In the genomic region with DNA sequence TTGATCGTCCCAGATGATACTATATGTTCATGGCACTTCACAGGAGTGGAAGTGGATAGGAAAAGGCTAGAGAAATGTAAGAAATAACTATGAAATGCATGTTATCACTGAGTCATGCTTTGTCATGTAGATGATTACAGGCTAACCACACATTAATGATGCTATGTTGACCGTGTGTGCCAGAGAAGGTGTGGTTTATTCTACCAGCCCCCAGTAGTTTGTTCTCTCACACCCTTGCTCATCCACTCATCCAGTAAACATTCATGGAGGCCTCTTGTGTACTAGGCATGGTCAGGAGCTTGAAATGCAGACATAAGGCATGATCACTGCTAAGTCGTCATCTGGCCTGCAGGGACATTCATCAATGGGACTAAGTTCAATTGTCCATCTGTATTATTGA, we compare ENCODE assay signal across 19 cellular contexts.
"Had no signal": no experiment of that assay in that cellular context is flagged by ENCODE, and none has a peak within 500 bp of the region (broad histone marks: within the 10 kb centered on the region; RNA-seq: fewer than 3 reads in every experiment).

No MANE protein-coding gene starts in this region.

- H3K27me3 ChIP-seq: breast epithelium, right atrium auricular region, tibial artery, uterus had no signal

- H3K27ac ChIP-seq: breast epithelium, right atrium auricular region, tibial artery, uterus had no signal

- H3K27me3 Mint-ChIP-seq: activated B cell treated with CpG ODN at 0.5 μM for 24 hours; dendritic cell treated with granulocyte-macrophage colony-stimulating factor and Interleukin-4, amounts not matched to agents 40 ng/mL and 50 ng/mL, for 4 days; progenitor cell of endocrine pancreas had no signal

- H3K36me3 ChIP-seq: breast epithelium, right atrium auricular region, uterus had no signal

- H3K27ac Mint-ChIP-seq: activated B cell treated with CpG ODN at 0.5 μM for 24 hours; dendritic cell treated with granulocyte-macrophage colony-stimulating factor and Interleukin-4, amounts not matched to agents 40 ng/mL and 50 ng/mL, for 4 days; natural killer cell treated with Interleukin-12 subunit alpha and Interleukin-12 subunit beta and Interleukin-15 and Interleukin-18, amount 100 ng/mL, for 72 hours; progenitor cell of endocrine pancreas; T-helper 17 cell had no signal

- H3K4me3 ChIP-seq: breast epithelium, right atrium auricular region, tibial artery, uterus had no signal

- H3K4me1 Mint-ChIP-seq: activated B cell treated with CpG ODN at 0.5 μM for 24 hours, T-helper 17 cell had no signal

- H3K9me3 ChIP-seq: breast epithelium, right atrium auricular region, tibial artery, uterus had no signal

- H3K4me1 ChIP-seq: breast epithelium, uterus had no signal

- H3K36me3 Mint-ChIP-seq: natural killer cell treated with Interleukin-12 subunit alpha and Interleukin-12 subunit beta and Interleukin-15 and Interleukin-18, amount 100 ng/mL, for 72 hours had no signal

- ATAC-seq: natural killer cell treated with Interleukin-12 subunit alpha and Interleukin-12 subunit beta and Interleukin-15 and Interleukin-18, amount 100 ng/mL, for 72 hours; T-helper 17 cell had no signal

- DNase-seq: activated B cell treated with CpG ODN at 0.5 μM for 24 hours; activated CD4-positive, alpha-beta T cell treated with anti-CD3 and anti-CD28 coated beads for 48 hours; activated naive CD4-positive, alpha-beta T cell treated with Interleukin-2 at 50 U/mL for 16 hours; aorta; effector memory CD4-positive, alpha-beta T cell; glutamatergic neuron; hypothalamus; small intestine; stimulated activated CD4-positive, alpha-beta T cell treated with anti-CD3 and anti-CD28 coated beads, Interleukin-4, amount 100 ng/mL, for 24 hours; stimulated activated naive CD4-positive, alpha-beta T cell; T-helper 17 cell; tibial artery; uterus had no signal

- H3K4me3 Mint-ChIP-seq: activated B cell treated with CpG ODN at 0.5 μM for 24 hours; dendritic cell treated with granulocyte-macrophage colony-stimulating factor and Interleukin-4, amounts not matched to agents 40 ng/mL and 50 ng/mL, for 4 days; natural killer cell treated with Interleukin-12 subunit alpha and Interleukin-12 subunit beta and Interleukin-15 and Interleukin-18, amount 100 ng/mL, for 72 hours; T-helper 17 cell had no signal

- H3K9me3 Mint-ChIP-seq: activated B cell treated with CpG ODN at 0.5 μM for 24 hours; dendritic cell treated with granulocyte-macrophage colony-stimulating factor and Interleukin-4, amounts not matched to agents 40 ng/mL and 50 ng/mL, for 4 days; natural killer cell treated with Interleukin-12 subunit alpha and Interleukin-12 subunit beta and Interleukin-15 and Interleukin-18, amount 100 ng/mL, for 72 hours had no signal

- FAIRE-seq: small intestine, TTC549 had no signal
